In the genomic region with DNA sequence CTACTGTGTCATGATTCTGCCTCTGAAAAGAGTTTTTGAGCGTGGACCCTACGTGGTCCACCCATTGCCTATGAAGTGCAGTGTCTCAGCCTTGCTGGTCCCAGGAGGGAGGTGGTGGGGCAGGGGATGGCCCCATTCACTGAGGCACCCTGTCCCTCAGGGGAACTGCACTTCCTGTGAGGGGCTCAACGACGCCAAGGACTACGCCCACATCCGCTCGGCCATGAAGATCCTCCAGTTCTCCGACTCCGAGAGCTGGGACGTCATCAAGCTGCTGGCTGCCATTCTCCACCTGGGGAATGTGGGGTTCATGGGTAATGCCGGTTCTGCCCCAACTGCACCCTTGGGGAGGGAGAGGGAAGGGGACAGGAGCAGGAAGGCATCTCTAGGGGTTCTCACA, we compare ENCODE assay signal across 18 cellular contexts. TPM values are rescaled to one million over a fixed set of nuclear protein-coding genes. Genes with fewer than 3 reads are reported as not detected.
DNase-seq lines count a peak whose midpoint lies in the region; ATAC-seq and TF ChIP-seq lines count a peak whose summit lies in the region.
"Had no signal": no experiment of that assay in that cellular context is flagged by ENCODE, and none has a peak within 500 bp of the region (broad histone marks: within the 10 kb centered on the region; RNA-seq: fewer than 3 reads in every experiment).

No MANE protein-coding gene starts in this region.

- H3K27ac ChIP-seq in stomach = no peak overlapping the region
- no peak overlapping the region for H3K27ac ChIP-seq in mesendoderm (ENCODE audit: low read depth, low read length)
- H3K27ac ChIP-seq in hepatocyte = no peak overlapping the region

- H2BK120ac ChIP-seq in mesendoderm (ENCODE audit: low read depth, low read length) = no peak overlapping the region

- H3K4me2 ChIP-seq in mesendoderm (ENCODE audit: low read length) (no peak overlapping the region), hepatocyte (no peak overlapping the region)
- H3K4me2 ChIP-seq: GM23338 had no signal

- H3K4me3 ChIP-seq in stomach = no peak overlapping the region
- H3K4me3 ChIP-seq in mesendoderm (ENCODE audit: low read length) = no peak overlapping the region
- H3K4me3 ChIP-seq in hepatocyte = no peak overlapping the region
- H3K4me3 ChIP-seq: GM23338, K562 had no signal

- no peak for TF ChIP-seq POLR2A in stomach (IDR thresholded peaks at IDR 0.05)

- H3K9me2 ChIP-seq in hepatocyte (replicated peaks; ENCODE audit: insufficient read depth) = no peaks in the 10 kb centered on the region

- no peak overlapping the region for H2BK15ac ChIP-seq in mesendoderm (replicated peaks; ENCODE audit: low read depth)

- H4K8ac ChIP-seq in mesendoderm (ENCODE audit: low read depth, low read length) = no peak overlapping the region

- TF ChIP-seq CTCF in stomach (IDR thresholded peaks at IDR 0.05) = no peak
- TF ChIP-seq CTCF in hepatocyte (IDR thresholded peaks at IDR 0.05; ENCODE audit: poor library complexity) = no peak

- intact Hi-C loops in cardiac septum (cut with DNase I) (loop anchor here (5.0 kb wide), 1 partner anchor 61 kb away; no protein-coding TSS in a partner anchor), left cardiac atrium (cut with DNase I) (no loop called here), stomach (cut with DNase I; ENCODE audit: low total_unique reads) (no loop called here)

- no peak overlapping the region for H3K18ac ChIP-seq in mesendoderm (ENCODE audit: low read length)

- H2AK5ac ChIP-seq in mesendoderm (ENCODE audit: low read length) = no peak overlapping the region

- no peak overlapping the region for H4K5ac ChIP-seq in mesendoderm (ENCODE audit: low read length)

- H3K4ac ChIP-seq in mesendoderm (ENCODE audit: low read depth, low read length) = no peak overlapping the region

- H3K56ac ChIP-seq in mesendoderm (ENCODE audit: low read length) = no peak overlapping the region

- H3K27me3 ChIP-seq in stomach = peaks cover 0 to 16% (median 0%) of the 10 kb centered on the region in 3 donors
- H3K27me3 ChIP-seq in mesendoderm (ENCODE audit: insufficient read depth, low read length, poor library complexity) = no peaks in the 10 kb centered on the region
- H3K27me3 ChIP-seq in hepatocyte = no peaks in the 10 kb centered on the region

- no peak overlapping the region for H3K9ac ChIP-seq in mesendoderm (ENCODE audit: low read length)

- H3K9me3 ChIP-seq in stomach (no peaks in the 10 kb centered on the region), hepatocyte (ENCODE audit: low read depth) (no peaks in the 10 kb centered on the region)

- H3K79me2 ChIP-seq in mesendoderm (ENCODE audit: control insufficient read depth, insufficient read depth, low read length) (no peaks in the 10 kb centered on the region), hepatocyte (no peaks in the 10 kb centered on the region)

- no peak for ATAC-seq in left cardiac atrium
- ATAC-seq in GM21619 (IDR thresholded peaks at IDR 0.05; ENCODE audit: unreplicated experiment) = peak; percentile 57
- ATAC-seq: K562 had no signal

- 82 to 90% (median 84%) methylated on average over 11 of the region's 11 CpGs for WGBS in stomach, 5 donors
- WGBS in mesendoderm (ENCODE audit: extremely low coverage, insufficient coverage, low lambda C conversion rate) = no CpG with 5 or more reads among the region's 11 CpGs
- 96% methylated on average over 11 of the region's 11 CpGs for WGBS in hepatocyte (ENCODE audit: low lambda C conversion rate, missing lambda C conversion rate)

- H2BK5ac ChIP-seq in mesendoderm (ENCODE audit: low read length) = no peak overlapping the region

- H3K4me1 ChIP-seq in stomach (no peaks in the 10 kb centered on the region), mesendoderm (ENCODE audit: control insufficient read depth, low read depth, low read length) (no peaks in the 10 kb centered on the region), hepatocyte (ENCODE audit: insufficient read depth) (peaks cover 3% of the 10 kb centered on the region)

- no peak overlapping the region for H2AFZ ChIP-seq in hepatocyte
- H2AFZ ChIP-seq: GM23338 had no signal

- H3K36me3 ChIP-seq in stomach (no peaks in the 10 kb centered on the region), mesendoderm (ENCODE audit: control insufficient read depth, insufficient read depth, low read length) (no peaks in the 10 kb centered on the region), hepatocyte (replicated peaks; ENCODE audit: insufficient read depth, low read depth) (no peaks in the 10 kb centered on the region)

- TF ChIP-seq EP300 in stomach (IDR thresholded peaks at IDR 0.05) = no peak

- peak; percentile 66 for DNase-seq in cardiac septum (ENCODE audit: low spot score)
- DNase-seq in left cardiac atrium = no peak
- peak; percentile 40 for DNase-seq in activated CD8-positive, alpha-beta memory T cell treated with anti-CD3 and anti-CD28 coated beads, Interleukin-2, amount 50 U/mL, for 48 hours
- peak; percentile 22 for DNase-seq in stomach
- DNase-seq in mesendoderm = no peak
- no peak for DNase-seq in NCI-H1436 (lab: John Stamatoyannopoulos, UW)
- DNase-seq in hepatocyte (ENCODE audit: low spot score) = no peak
- DNase-seq: activated CD4-positive, alpha-beta T cell treated with anti-CD3 and anti-CD28 coated beads, Interleukin-2, amount 10 ng/mL, durations not matched to agents 24 days and 14 days; activated gamma-delta T cell; mesenchymal stem cell; NCI-H146; NCI-H524; occipital lobe; small intestine; substantia nigra had no signal

- no peaks in the 10 kb centered on the region for H4K20me1 ChIP-seq in hepatocyte (ENCODE audit: insufficient read depth, poor library complexity, severe bottlenecking)

- H3K23ac ChIP-seq in mesendoderm (ENCODE audit: low read length) = no peak overlapping the region

- no peaks in the 10 kb centered on the region for H3K79me1 ChIP-seq in mesendoderm (ENCODE audit: low read length)

RNA-seq across cellular contexts. Expression of gene MYO7B, which starts 42.5 kb away (rescaled TPM):
- total RNA-seq in cardiac septum = 0.78 TPM
- under 1 TPM; 0.27 to 0.89 TPM for total RNA-seq in left cardiac atrium
- 100 to 1,000 TPM in 1 of 5 donors, 1 to 10 TPM in 1, under 1 TPM in 1, not detected in 2; under 0.01 to 155 (median 2.8) TPM for total RNA-seq in stomach
- polyA plus RNA-seq in stomach = under 1 TPM; 0.31 to 0.50 (median 0.46) TPM
- 0.01 TPM for polyA plus RNA-seq in mesendoderm (2013, experiment 1 of 2)
- 0.03 TPM for polyA plus RNA-seq in mesendoderm (2013, experiment 2 of 2)
- total RNA-seq in hepatocyte = 17.6 and 20.1 TPM in 2 replicates
- 12.6 and 17.6 TPM in 2 replicates for polyA plus RNA-seq in hepatocyte
- total RNA-seq: GM23338, K562, occipital lobe had no signal
- polyA plus RNA-seq: GM23338 had no signal

RNA-seq across cellular contexts. Expression of gene IWS1, which starts 51.7 kb away (rescaled TPM):
- total RNA-seq in cardiac septum = 40.7 TPM
- 10 to 100 TPM; 41.9 to 49.7 TPM for total RNA-seq in left cardiac atrium
- 100 to 1,000 TPM in 2 of 5 donors, 10 to 100 TPM in 3; 27.4 to 145 (median 92.2) TPM for total RNA-seq in stomach
- 10 to 100 TPM; 18.7 to 20.7 (median 20.6) TPM for polyA plus RNA-seq in stomach
- 56.1 TPM for polyA plus RNA-seq in mesendoderm (2013, experiment 1 of 2)
- 56.7 TPM for polyA plus RNA-seq in mesendoderm (2013, experiment 2 of 2)
- total RNA-seq in hepatocyte = 45.9 and 58.5 TPM in 2 replicates
- polyA plus RNA-seq in hepatocyte = 47.8 and 49.3 TPM in 2 replicates

Comparison
In these comparisons a context has a peak if more than half of its experiments do, and no peak if none do; other contexts are left out.
1. DNase-seq: peak in cardiac septum (single experiment), activated CD8-positive, alpha-beta memory T cell treated with anti-CD3 and anti-CD28 coated beads, Interleukin-2, amount 50 U/mL, for 48 hours (single experiment) and stomach (single experiment); none in left cardiac atrium (single experiment), mesendoderm (single experiment), NCI-H1436 (single experiment) and hepatocyte (single experiment).